In genomic region chr6:44219053-44219814, GRCh38 we compare ENCODE assay signal across 1 cellular context.
TF ChIP-seq lines count a peak whose summit lies in the region.

No MANE protein-coding gene starts in this region.

TF ChIP-seq in GM12878, 131 proteins besides CTCF, POLR2A, EP300 and RAD21 (continued from another document):
- TF ChIP-seq, protein P1, sequence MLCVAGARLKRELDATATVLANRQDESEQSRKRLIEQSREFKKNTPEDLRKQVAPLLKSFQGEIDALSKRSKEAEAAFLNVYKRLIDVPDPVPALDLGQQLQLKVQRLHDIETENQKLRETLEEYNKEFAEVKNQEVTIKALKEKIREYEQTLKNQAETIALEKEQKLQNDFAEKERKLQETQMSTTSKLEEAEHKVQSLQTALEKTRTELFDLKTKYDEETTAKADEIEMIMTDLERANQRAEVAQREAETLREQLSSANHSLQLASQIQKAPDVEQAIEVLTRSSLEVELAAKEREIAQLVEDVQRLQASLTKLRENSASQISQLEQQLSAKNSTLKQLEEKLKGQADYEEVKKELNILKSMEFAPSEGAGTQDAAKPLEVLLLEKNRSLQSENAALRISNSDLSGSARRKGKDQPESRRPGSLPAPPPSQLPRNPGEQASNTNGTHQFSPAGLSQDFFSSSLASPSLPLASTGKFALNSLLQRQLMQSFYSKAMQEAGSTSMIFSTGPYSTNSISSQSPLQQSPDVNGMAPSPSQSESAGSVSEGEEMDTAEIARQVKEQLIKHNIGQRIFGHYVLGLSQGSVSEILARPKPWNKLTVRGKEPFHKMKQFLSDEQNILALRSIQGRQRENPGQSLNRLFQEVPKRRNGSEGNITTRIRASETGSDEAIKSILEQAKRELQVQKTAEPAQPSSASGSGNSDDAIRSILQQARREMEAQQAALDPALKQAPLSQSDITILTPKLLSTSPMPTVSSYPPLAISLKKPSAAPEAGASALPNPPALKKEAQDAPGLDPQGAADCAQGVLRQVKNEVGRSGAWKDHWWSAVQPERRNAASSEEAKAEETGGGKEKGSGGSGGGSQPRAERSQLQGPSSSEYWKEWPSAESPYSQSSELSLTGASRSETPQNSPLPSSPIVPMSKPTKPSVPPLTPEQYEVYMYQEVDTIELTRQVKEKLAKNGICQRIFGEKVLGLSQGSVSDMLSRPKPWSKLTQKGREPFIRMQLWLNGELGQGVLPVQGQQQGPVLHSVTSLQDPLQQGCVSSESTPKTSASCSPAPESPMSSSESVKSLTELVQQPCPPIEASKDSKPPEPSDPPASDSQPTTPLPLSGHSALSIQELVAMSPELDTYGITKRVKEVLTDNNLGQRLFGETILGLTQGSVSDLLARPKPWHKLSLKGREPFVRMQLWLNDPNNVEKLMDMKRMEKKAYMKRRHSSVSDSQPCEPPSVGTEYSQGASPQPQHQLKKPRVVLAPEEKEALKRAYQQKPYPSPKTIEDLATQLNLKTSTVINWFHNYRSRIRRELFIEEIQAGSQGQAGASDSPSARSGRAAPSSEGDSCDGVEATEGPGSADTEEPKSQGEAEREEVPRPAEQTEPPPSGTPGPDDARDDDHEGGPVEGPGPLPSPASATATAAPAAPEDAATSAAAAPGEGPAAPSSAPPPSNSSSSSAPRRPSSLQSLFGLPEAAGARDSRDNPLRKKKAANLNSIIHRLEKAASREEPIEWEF (IDR thresholded peaks at IDR 0.05; ENCODE audit: insufficient replicate concordance, low read depth, low read length): no peak
- no peak for TF ChIP-seq SREBF2 (IDR thresholded peaks at IDR 0.05; ENCODE audit: low read length)
- TF ChIP-seq YY1 (IDR thresholded peaks at IDR 0.05; ENCODE audit: low read depth, low read length): peak; percentile 29; the same call in 1 of the 2 replicates
